In the genomic region with DNA sequence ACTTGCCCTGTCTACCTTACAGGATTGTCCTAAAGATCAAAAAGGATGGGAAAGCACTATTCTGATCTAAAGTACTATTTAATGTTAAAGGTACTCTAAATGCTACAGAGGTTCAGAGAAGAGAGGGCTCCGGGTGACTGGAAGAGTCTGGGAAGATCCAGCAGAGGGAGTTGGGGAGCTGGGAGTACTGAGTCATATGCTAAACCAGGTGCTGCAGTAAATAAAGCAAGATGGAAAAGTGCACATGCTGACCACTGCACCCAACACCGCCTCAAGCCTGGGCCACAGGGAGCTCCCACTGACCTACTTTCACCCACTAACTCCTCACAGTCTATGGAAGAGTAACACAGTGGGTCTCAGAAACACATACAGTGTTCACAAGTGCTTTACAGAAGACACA, we compare ENCODE assay signal across 8 cellular contexts. TPM values are rescaled to one million over a fixed set of nuclear protein-coding genes. Genes with fewer than 3 reads are reported as not detected.
DNase-seq lines count a peak whose midpoint lies in the region; ATAC-seq, FAIRE-seq and TF ChIP-seq lines count a peak whose summit lies in the region.
"Had no signal": no experiment of that assay in that cellular context is flagged by ENCODE, and none has a peak within 500 bp of the region (broad histone marks: within the 10 kb centered on the region; RNA-seq: fewer than 3 reads in every experiment).

No MANE protein-coding gene starts in this region.

- FAIRE-seq in pancreas (lab: Jason Lieb, UNC): no peak

- no peaks in the 10 kb centered on the region for H3K27me3 ChIP-seq in GM06990 (replicated peaks; ENCODE audit: control insufficient read depth, insufficient read depth, low read length)
- H3K27me3 ChIP-seq in pancreas: no peaks in the 10 kb centered on the region

- intact Hi-C loops in pancreas (cut with DNase I): no loop called here

- 4 to 9% methylated on average over 2 of the region's 2 CpGs for WGBS in pancreas, 2 donors

- no peak overlapping the region for H3K4me3 ChIP-seq in GM06990 (replicated peaks; ENCODE audit: low read depth, low read length)
- H3K4me3 ChIP-seq in choroid plexus epithelial cell (ENCODE audit: low read depth, low read length): no peak overlapping the region
- H3K4me3 ChIP-seq in pancreas: no peak overlapping the region

- no peak overlapping the region for H3K27ac ChIP-seq in pancreas
- H3K27ac ChIP-seq in substantia nigra (ENCODE audit: low read depth, low read length, poor library complexity, severe bottlenecking): no peak overlapping the region

- H3K36me3 ChIP-seq in GM06990 (ENCODE audit: control insufficient read depth, insufficient read depth, low read length) (no peaks in the 10 kb centered on the region), pancreas (no peaks in the 10 kb centered on the region)

- DNase-seq in GM06990 (ENCODE audit: extremely low read depth, insufficient read length) (no peak), M059J (ENCODE audit: low read depth) (peak; percentile 72), choroid plexus epithelial cell (ENCODE audit: low read depth) (peak; percentile 75), pancreas (no peak), substantia nigra (lab: John Stamatoyannopoulos, UW) (no peak)

- ATAC-seq in pancreas (peak in 3 of 4 donors; percentile 52 to 82 (median 63)), GM21367 (IDR thresholded peaks at IDR 0.05; ENCODE audit: unreplicated experiment) (no peak), GM19452 (IDR thresholded peaks at IDR 0.05; ENCODE audit: unreplicated experiment) (no peak)

- TF ChIP-seq CTCF in GM06990 (IDR thresholded peaks at IDR 0.05; ENCODE audit: insufficient read depth, low read length, poor library complexity, severe bottlenecking) (peak; percentile 31), choroid plexus epithelial cell (conservative IDR thresholded peaks at IDR 0.05; ENCODE audit: low read depth, low read length) (peak; percentile 80), pancreas (IDR thresholded peaks at IDR 0.05) (no peak)

- H3K4me1 ChIP-seq in pancreas: no peaks in the 10 kb centered on the region

- no peaks in the 10 kb centered on the region for H3K9me3 ChIP-seq in pancreas

RNA-seq across cellular contexts. Expression of gene WT1, which starts 49.3 kb away (rescaled TPM):
- total RNA-seq in M059J (2014; rRNA removed; shearing (Covaris generic)): 4.6 and 5.9 TPM in 2 replicates
- total RNA-seq in pancreas: 1 to 10 TPM in 1 of 6 donors, under 1 TPM in 4, not detected in 1; 0.08 to 1.9 (median 0.57) TPM
- under 1 TPM; 0.09 to 0.53 TPM for polyA plus RNA-seq in pancreas
- total RNA-seq: activated naive CD4-positive, alpha-beta T cell treated with anti-CD3 and anti-CD28 coated beads, Interleukin-2, amount 50 U/mL, for 72 hours had no signal

Comparison
In these comparisons a context has a peak if more than half of its experiments do, and no peak if none do; other contexts are left out.
1. DNase-seq: peak in M059J (single experiment) and choroid plexus epithelial cell (single experiment); none in GM06990 (single experiment), pancreas (0 of 6) and substantia nigra (0 of 49).
2. CTCF ChIP-seq: peak in GM06990 (single experiment) and choroid plexus epithelial cell (single experiment); none in pancreas (0 of 4).
3. ATAC-seq: peak in pancreas (3 of 4); none in GM21367 (single experiment) and GM19452 (single experiment).